Comparison of ENCODE assay signal across 10 cellular contexts in the genomic region with DNA sequence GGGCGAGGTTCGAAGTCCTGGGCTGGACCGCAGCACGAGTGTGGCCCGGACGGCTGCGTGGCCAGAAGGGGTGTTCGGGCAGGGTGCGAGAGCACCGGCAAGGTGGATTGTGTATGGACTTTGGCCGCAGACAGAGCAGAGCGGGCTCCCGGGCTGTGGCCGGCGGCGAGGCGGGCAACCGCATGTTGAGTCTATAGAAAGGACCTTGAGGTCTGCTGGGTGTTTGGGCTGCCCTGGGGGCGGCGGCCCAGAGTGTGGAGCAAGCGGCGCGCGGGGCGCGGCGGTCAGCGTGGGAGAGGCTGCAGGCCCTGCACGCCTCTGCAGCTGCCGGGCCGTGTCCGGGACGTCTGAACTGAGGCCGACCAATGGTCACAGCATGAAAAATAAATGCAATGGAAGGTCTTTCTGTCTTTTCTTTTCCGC. TPM values are rescaled to one million over a fixed set of nuclear protein-coding genes. Genes with fewer than 3 reads are reported as not detected.
A peak's percentile ranks its signal among the peaks of the same experiment; 100 is the strongest.
DNase-seq lines count a peak whose midpoint lies in the region; ATAC-seq and TF ChIP-seq lines count a peak whose summit lies in the region.
"Had no signal": no experiment of that assay in that cellular context is flagged by ENCODE, and none has a peak within 500 bp of the region (broad histone marks: within the 10 kb centered on the region; RNA-seq: fewer than 3 reads in every experiment).

No MANE protein-coding gene starts in this region.

- H3K9me3 ChIP-seq in H9 (ENCODE audit: control insufficient read depth, low read depth, low read length), result no peaks in the 10 kb centered on the region
- H3K9me3 ChIP-seq in SJSA1 (replicated peaks), result no peaks in the 10 kb centered on the region
- no peaks in the 10 kb centered on the region for H3K9me3 ChIP-seq in hepatocyte (ENCODE audit: low read depth)
- no peaks in the 10 kb centered on the region for H3K9me3 ChIP-seq in left lung

- H3K4me3 Mint-ChIP-seq in H9, result peak overlapping the region in 1 of 2 experiments; percentile 40; a peak in 1 of 5 replicates

- H3K27me3 Mint-ChIP-seq in H9 (ENCODE audit: low read depth), result peaks cover 100% of the 10 kb centered on the region

- peaks cover 0 to 3% of the 10 kb centered on the region in 2 experiments; a peak in 2 of 5 replicates for H3K9me3 Mint-ChIP-seq in H9

- peaks cover 7 to 31% of the 10 kb centered on the region in 2 experiments for H3K4me1 Mint-ChIP-seq in H9

- no peak overlapping the region for H4K5ac ChIP-seq in H9 (ENCODE audit: insufficient read length, low read depth, low read length)

- H4K20me1 ChIP-seq in H9 (ENCODE audit: control insufficient read depth, insufficient read depth, insufficient read length) (no peaks in the 10 kb centered on the region), hepatocyte (ENCODE audit: insufficient read depth, poor library complexity, severe bottlenecking) (no peaks in the 10 kb centered on the region)

- 0 out of 2 replicates have a peak overlapping the region, but pooled peaks have one; percentile 83 for H2BK15ac ChIP-seq in H9 (ENCODE audit: low read depth, low read length)

- intact Hi-C loops in sciatic nerve (cut with DNase I), result no loop called here
- intact Hi-C loops in left lung (cut with DNase I), result no loop called here

- no peak overlapping the region for H3K23ac ChIP-seq in H9 (ENCODE audit: insufficient read length, low read depth, low read length)

- H3K56ac ChIP-seq in H9 (ENCODE audit: insufficient read length, low read depth, low read length), result no peak overlapping the region

- H3K4ac ChIP-seq in H9 (ENCODE audit: low read depth, low read length), result no peak overlapping the region

- H3K36me3 ChIP-seq in SJSA1, result no peaks in the 10 kb centered on the region
- H3K36me3 ChIP-seq in hepatocyte (replicated peaks; ENCODE audit: insufficient read depth, low read depth), result no peaks in the 10 kb centered on the region
- no peaks in the 10 kb centered on the region for H3K36me3 ChIP-seq in left lung

- H2AFZ ChIP-seq in H9 (ENCODE audit: low read length) (no peak overlapping the region), hepatocyte (peak overlapping the region; percentile 52)

- no CpG with 5 or more reads among the region's 35 CpGs for WGBS in H9 (ENCODE audit: extremely low coverage, insufficient read length, low lambda C conversion rate)
- WGBS in hepatocyte (ENCODE audit: low lambda C conversion rate, missing lambda C conversion rate), result 10% methylated on average over 32 of the region's 35 CpGs

- no peak overlapping the region for H2BK12ac ChIP-seq in H9 (ENCODE audit: insufficient read length, low read depth, low read length)

- H3K23me2 ChIP-seq in H9 (ENCODE audit: insufficient read length, low read depth, low read length, poor library complexity, severe bottlenecking), result no peaks in the 10 kb centered on the region

- no peak overlapping the region for H3K14ac ChIP-seq in H9 (ENCODE audit: insufficient read depth, low read length)

- no peak overlapping the region for H3K18ac ChIP-seq in H9 (ENCODE audit: insufficient read length, low read depth, low read length)

- H3K27ac ChIP-seq in H9 (ENCODE audit: insufficient read length, low read depth, low read length) (no peak overlapping the region), SJSA1 (peak overlapping the region; percentile 93), hepatocyte (no peak overlapping the region), left lung (no peak overlapping the region)

- H2BK5ac ChIP-seq in H9 (ENCODE audit: insufficient read length, low read length), result no peak overlapping the region

- DNase-seq in H9 (no peak), SJSA1 (ENCODE audit: low read depth in 1 of 2, low spot score in 2 of 2) (peak in 1 of 2 experiments; percentile 71), hepatocyte (ENCODE audit: low spot score) (no peak), sciatic nerve (ENCODE audit: low spot score) (no peak), left lung (no peak), foreskin melanocyte (no peak)
- DNase-seq: activated T-cell treated with anti-CD3 and anti-CD28 coated beads, Interleukin-2, amount 50 U/mL, for 1 hour; left cardiac atrium had no signal

- H4K8ac ChIP-seq in H9 (replicated peaks; ENCODE audit: insufficient read length, low read depth, low read length), result no peak overlapping the region

- H2BK120ac ChIP-seq in H9 (ENCODE audit: low read depth, low read length, poor library complexity, severe bottlenecking), result no peak overlapping the region

- no peak overlapping the region for H3T11ph ChIP-seq in H9 (ENCODE audit: low read length)

- H3K79me2 ChIP-seq in H9 (ENCODE audit: insufficient read depth, low read length) (no peaks in the 10 kb centered on the region), hepatocyte (no peaks in the 10 kb centered on the region)

- no peaks in the 10 kb centered on the region for H3K36me3 Mint-ChIP-seq in H9 (ENCODE audit: insufficient read depth in 1 of 3, low read depth in 3 of 3)

- H2AK5ac ChIP-seq in H9 (ENCODE audit: insufficient read length, low read length), result no peak overlapping the region

- no peak overlapping the region for H3K4me2 ChIP-seq in H9 (ENCODE audit: insufficient read depth, insufficient read length, low read length)
- H3K4me2 ChIP-seq in hepatocyte, result peak overlapping the region; percentile 83

- no peaks in the 10 kb centered on the region for H3K4me1 ChIP-seq in H9 (ENCODE audit: insufficient read depth, low read length)
- peaks cover 85% of the 10 kb centered on the region for H3K4me1 ChIP-seq in SJSA1 (replicated peaks)
- peaks cover 23% of the 10 kb centered on the region for H3K4me1 ChIP-seq in hepatocyte (ENCODE audit: insufficient read depth)
- peaks cover 11 to 28% of the 10 kb centered on the region in 2 donors for H3K4me1 ChIP-seq in left lung

- H3K27me3 ChIP-seq in H9 (ENCODE audit: insufficient read depth, low read length) (peaks cover 99% of the 10 kb centered on the region), SJSA1 (replicated peaks) (no peaks in the 10 kb centered on the region), hepatocyte (peaks cover 99% of the 10 kb centered on the region), left lung (peaks cover 100% of the 10 kb centered on the region in 2 donors)

- H3K9me2 ChIP-seq in hepatocyte (replicated peaks; ENCODE audit: insufficient read depth), result no peaks in the 10 kb centered on the region

- no peak for TF ChIP-seq CTCF in H9 (conservative IDR thresholded peaks at IDR 0.05)
- TF ChIP-seq CTCF in hepatocyte (IDR thresholded peaks at IDR 0.05; ENCODE audit: poor library complexity), result no peak
- TF ChIP-seq CTCF in left lung (IDR thresholded peaks at IDR 0.05), result no peak

- no peak overlapping the region for H3K27ac Mint-ChIP-seq in H9

- no peak overlapping the region for H4K91ac ChIP-seq in H9 (ENCODE audit: insufficient read length, low read depth, low read length)

- H3K4me3 ChIP-seq in SJSA1, result peak overlapping the region; percentile 49
- H3K4me3 ChIP-seq in hepatocyte, result no peak overlapping the region
- H3K4me3 ChIP-seq in left lung, result no peak overlapping the region

- no peak overlapping the region for H3K9ac ChIP-seq in H9 (ENCODE audit: extremely low read depth, insufficient read length, low read length)

- H2BK20ac ChIP-seq in H9 (ENCODE audit: low read depth, low read length, poor library complexity, severe bottlenecking), result no peak overlapping the region

- ATAC-seq in sciatic nerve, result peak; percentile 27
- no peak for ATAC-seq in left lung
- ATAC-seq in GM21367 (IDR thresholded peaks at IDR 0.05; ENCODE audit: unreplicated experiment), result no peak
- ATAC-seq in GM18868 (IDR thresholded peaks at IDR 0.05; ENCODE audit: unreplicated experiment), result no peak

- no peaks in the 10 kb centered on the region for H3K79me1 ChIP-seq in H9 (ENCODE audit: insufficient read depth, low read depth, low read length, poor library complexity, severe bottlenecking)

RNA-seq across cellular contexts. Expression of a gene that starts 5.7 kb away (rescaled TPM):
- not detected in 2 replicates for total RNA-seq in H9 (2021)
- 9.6 and 14.2 TPM in 2 replicates for total RNA-seq in SJSA1 (2014; rRNA removed; shearing (Covaris generic))
- 0.10 and 0.60 TPM in 2 replicates for total RNA-seq in hepatocyte
- polyA plus RNA-seq in hepatocyte, result 2.7 and 4.1 TPM in 2 replicates
- 10.2 TPM for total RNA-seq in sciatic nerve
- under 1 TPM in 1 of 2 donors, not detected in 1; 0.32 TPM for total RNA-seq in left lung
- total RNA-seq: left cardiac atrium had no signal

RNA-seq across cellular contexts. Expression of a gene that starts 9.3 kb away (rescaled TPM):
- total RNA-seq in H9 (2021) (not detected in 2 replicates), hepatocyte (0.23 and 0.60 TPM in 2 replicates), sciatic nerve (17.2 TPM), left lung (not detected)
- 3.2 and 7.5 TPM in 2 replicates for total RNA-seq in SJSA1 (2014; rRNA removed; shearing (Covaris generic))
- 1.6 and 1.7 TPM in 2 replicates for polyA plus RNA-seq in hepatocyte
- total RNA-seq: left cardiac atrium had no signal

RNA-seq across cellular contexts. Expression of a gene that starts 14.5 kb away (rescaled TPM):
- total RNA-seq in H9 (2021), result not detected in 2 replicates
- total RNA-seq in SJSA1 (2014; rRNA removed; shearing (Covaris generic)), result 0.19 and 1.3 TPM in 2 replicates
- total RNA-seq in hepatocyte, result 1.6 and 2.0 TPM in 2 replicates
- polyA plus RNA-seq in hepatocyte, result 6.4 and 8.5 TPM in 2 replicates
- 7.0 TPM for total RNA-seq in sciatic nerve
- total RNA-seq in left lung, result under 1 TPM in 1 of 2 donors, not detected in 1; 0.12 TPM
- total RNA-seq: left cardiac atrium had no signal

RNA-seq across cellular contexts. Expression of a gene that starts 19.5 kb away (rescaled TPM):
- total RNA-seq in H9 (2021), result not detected in 2 replicates
- 11.1 and 13.5 TPM in 2 replicates for total RNA-seq in SJSA1 (2014; rRNA removed; shearing (Covaris generic))
- total RNA-seq in hepatocyte, result 0.32 and 0.90 TPM in 2 replicates
- 0.82 TPM in 1 of 2 replicates, not detected in the other for polyA plus RNA-seq in hepatocyte
- total RNA-seq in sciatic nerve, result 4.0 TPM
- not detected for total RNA-seq in left lung
- total RNA-seq: left cardiac atrium had no signal

RNA-seq across cellular contexts. Expression of a gene that starts 21.4 kb away (rescaled TPM):
- total RNA-seq in H9 (2021) (not detected in 2 replicates), hepatocyte (0.63 and 1.5 TPM in 2 replicates), sciatic nerve (1.2 TPM), left lung (not detected)
- 4.3 and 4.6 TPM in 2 replicates for total RNA-seq in SJSA1 (2014; rRNA removed; shearing (Covaris generic))
- 1.3 and 1.4 TPM in 2 replicates for polyA plus RNA-seq in hepatocyte
- total RNA-seq: left cardiac atrium had no signal
